In the genomic region with DNA sequence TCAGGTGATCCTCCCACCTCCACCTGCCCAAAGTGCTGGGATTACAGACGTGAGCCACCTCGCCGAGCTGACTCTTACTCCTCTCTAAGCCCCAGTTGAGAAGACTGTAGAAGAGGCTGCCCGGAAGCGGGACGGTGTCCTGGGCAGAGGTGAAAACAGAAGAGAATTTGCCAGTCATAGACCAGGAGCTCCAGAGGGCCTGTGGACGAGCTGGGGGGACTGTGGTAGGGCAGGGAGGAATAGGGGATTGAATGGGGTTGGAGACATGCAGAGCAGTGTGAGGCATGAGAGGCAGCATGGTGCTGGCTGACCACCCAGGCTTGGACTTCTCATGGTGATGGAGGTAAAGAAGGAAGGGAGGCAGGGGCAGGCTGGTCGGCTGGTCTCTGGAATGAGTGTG, we compare ENCODE assay signal across 18 cellular contexts. TPM values are rescaled to one million over a fixed set of nuclear protein-coding genes. Genes with fewer than 3 reads are reported as not detected.
DNase-seq lines count a peak whose midpoint lies in the region; ATAC-seq and TF ChIP-seq lines count a peak whose summit lies in the region.
"Had no signal": no experiment of that assay in that cellular context is flagged by ENCODE, and none has a peak within 500 bp of the region (broad histone marks: within the 10 kb centered on the region; RNA-seq: fewer than 3 reads in every experiment).

No MANE protein-coding gene starts in this region.

- H3K4ac ChIP-seq in mesenchymal stem cell (ENCODE audit: low read depth in 1 of 2, low read length in 2 of 2) = no peak overlapping the region

- DNase-seq in H7 = peak; percentile 15
- DNase-seq in activated CD8-positive, alpha-beta memory T cell treated with anti-CD3 and anti-CD28 coated beads, Interleukin-2, amount 50 U/mL, for 48 hours = peak; percentile 43
- DNase-seq in mesenchymal stem cell = no peak
- no peak for DNase-seq in T-helper 1 cell
- DNase-seq in effector memory CD8-positive, alpha-beta T cell = no peak
- no peak for DNase-seq in COLO829 (ENCODE audit: low spot score)
- no peak for DNase-seq in Peyer's patch
- DNase-seq: AML-193; CD8-positive, alpha-beta T cell; COR-L47; DMS 273 treated with DMSO at 0.1 percent for 48 hours; DMS53; DND-41; EL; GOT3; H9 had no signal

- peak overlapping the region; percentile 31 for H2AFZ ChIP-seq in mesenchymal stem cell (ENCODE audit: low read depth, low read length)

- no peak for TF ChIP-seq CTCF in Peyer's patch (IDR thresholded peaks at IDR 0.05)

- no peak overlapping the region for H2AK5ac ChIP-seq in mesenchymal stem cell (ENCODE audit: low read length, severe bottlenecking)

- H3K27ac Mint-ChIP-seq in effector memory CD8-positive, alpha-beta T cell = no peak overlapping the region
- H3K27ac Mint-ChIP-seq: CD8-positive, alpha-beta T cell had no signal

- H2BK5ac ChIP-seq in mesenchymal stem cell (ENCODE audit: low read depth, low read length, poor library complexity, severe bottlenecking) = no peak overlapping the region

- H3K9me3 ChIP-seq in mesenchymal stem cell (ENCODE audit: control insufficient read depth, low read length) (no peaks in the 10 kb centered on the region), Peyer's patch (no peaks in the 10 kb centered on the region)
- H3K9me3 ChIP-seq: A549 had no signal

- no peaks in the 10 kb centered on the region for H3K36me3 Mint-ChIP-seq in effector memory CD8-positive, alpha-beta T cell (ENCODE audit: insufficient read depth)
- H3K36me3 Mint-ChIP-seq: CD8-positive, alpha-beta T cell had no signal

- WGBS in mesenchymal stem cell = 81% methylated on average over 8 of the region's 8 CpGs

- no peak overlapping the region for H2BK12ac ChIP-seq in mesenchymal stem cell (ENCODE audit: low read length in 2 of 2)

- H3K4me3 ChIP-seq in H7 (ENCODE audit: insufficient read depth, low read depth, low read length) = no peak overlapping the region
- no peak overlapping the region for H3K4me3 ChIP-seq in mesenchymal stem cell (ENCODE audit: insufficient read depth in 1 of 2, low read depth in 1 of 2, low read length in 2 of 2)
- no peak overlapping the region for H3K4me3 ChIP-seq in Peyer's patch
- H3K4me3 ChIP-seq: A549, GM12878 had no signal

- peaks cover 13 to 51% of the 10 kb centered on the region in 2 donors for H3K27me3 Mint-ChIP-seq in effector memory CD8-positive, alpha-beta T cell

- no peaks in the 10 kb centered on the region for H3K4me1 ChIP-seq in mesenchymal stem cell (ENCODE audit: control insufficient read depth, insufficient read depth, low read depth, low read length)
- no peaks in the 10 kb centered on the region for H3K4me1 ChIP-seq in Peyer's patch
- H3K4me1 ChIP-seq: A549 had no signal

- peaks cover 0 to 2% of the 10 kb centered on the region in 2 donors for H3K4me1 Mint-ChIP-seq in effector memory CD8-positive, alpha-beta T cell (ENCODE audit: low read depth in 2 of 2)

- H3K4me3 Mint-ChIP-seq in effector memory CD8-positive, alpha-beta T cell = no peak overlapping the region
- H3K4me3 Mint-ChIP-seq: CD8-positive, alpha-beta T cell had no signal

- H2BK15ac ChIP-seq in mesenchymal stem cell (ENCODE audit: low read depth, poor library complexity, severe bottlenecking) = no peak overlapping the region

- no peak overlapping the region for H3K23ac ChIP-seq in mesenchymal stem cell (ENCODE audit: low read length in 2 of 2)

- H3K79me1 ChIP-seq in mesenchymal stem cell (replicated peaks; ENCODE audit: low read length, poor library complexity, severe bottlenecking) = no peaks in the 10 kb centered on the region

- no peak overlapping the region for H3K14ac ChIP-seq in mesenchymal stem cell (ENCODE audit: low read length in 2 of 2)

- H3K9ac ChIP-seq in mesenchymal stem cell (ENCODE audit: low read length) = no peak overlapping the region

- H3K18ac ChIP-seq in mesenchymal stem cell (ENCODE audit: low read depth in 1 of 2, low read length in 2 of 2) = no peak overlapping the region

- no peak overlapping the region for H3K4me2 ChIP-seq in mesenchymal stem cell (ENCODE audit: low read length, poor library complexity, severe bottlenecking)
- H3K4me2 ChIP-seq: A549 had no signal

- no peak overlapping the region for H4K91ac ChIP-seq in mesenchymal stem cell (ENCODE audit: low read length)

- no peaks in the 10 kb centered on the region for H3K9me3 Mint-ChIP-seq in effector memory CD8-positive, alpha-beta T cell
- H3K9me3 Mint-ChIP-seq: CD8-positive, alpha-beta T cell had no signal

- H2BK120ac ChIP-seq in mesenchymal stem cell (ENCODE audit: low read depth, low read length) = no peak overlapping the region

- H3K36me3 ChIP-seq in H7 (replicated peaks; ENCODE audit: control insufficient read depth, insufficient read depth, low read length) (no peaks in the 10 kb centered on the region), mesenchymal stem cell (ENCODE audit: control insufficient read depth in 1 of 2, insufficient read depth in 2 of 2, low read depth in 1 of 2, low read length in 2 of 2) (no peaks in the 10 kb centered on the region), Peyer's patch (no peaks in the 10 kb centered on the region)

- no peak overlapping the region for H4K8ac ChIP-seq in mesenchymal stem cell (ENCODE audit: low read length)

- no peak for ATAC-seq in effector memory CD8-positive, alpha-beta T cell (replicated peaks)
- ATAC-seq: A549; CD8-positive, alpha-beta T cell; GM12878 had no signal

- H3K27me3 ChIP-seq in H7 (ENCODE audit: control insufficient read depth, insufficient read depth, low read length) = no peaks in the 10 kb centered on the region
- H3K27me3 ChIP-seq in mesenchymal stem cell (ENCODE audit: control insufficient read depth in 1 of 2, insufficient read depth in 1 of 2, low read length in 2 of 2) = peaks cover 27 to 47% of the 10 kb centered on the region in 2 experiments
- no peaks in the 10 kb centered on the region for H3K27me3 ChIP-seq in Peyer's patch

- H3K27ac ChIP-seq in mesenchymal stem cell (ENCODE audit: low read length, poor library complexity, severe bottlenecking) (no peak overlapping the region), Peyer's patch (no peak overlapping the region)
- H3K27ac ChIP-seq: A549 had no signal

- TF ChIP-seq POLR2A in Peyer's patch (IDR thresholded peaks at IDR 0.05) = no peak

RNA-seq across cellular contexts. Expression of a gene that starts 17.1 kb away (rescaled TPM):
- 310 and 384 TPM in 2 replicates for total RNA-seq in H7 (2014; rRNA removed; shearing (Covaris generic))
- 104 TPM for polyA plus RNA-seq in mesenchymal stem cell (2013, experiment 1 of 2)
- 105 TPM for polyA plus RNA-seq in mesenchymal stem cell (2013, experiment 2 of 2)
- 10 to 100 TPM; 59.5 to 75.9 (median 69.9) TPM for total RNA-seq in Peyer's patch

Comparison
In these comparisons a context has a peak if more than half of its experiments do, and no peak if none do; other contexts are left out.
1. DNase-seq: peak in H7 (single experiment) and activated CD8-positive, alpha-beta memory T cell treated with anti-CD3 and anti-CD28 coated beads, Interleukin-2, amount 50 U/mL, for 48 hours (single experiment); none in mesenchymal stem cell (single experiment), T-helper 1 cell (0 of 5), effector memory CD8-positive, alpha-beta T cell (0 of 3), COLO829 (single experiment) and Peyer's patch (0 of 3).